ENCODE assay signal across 1 cellular context in genomic region chr9:123338710-123339665, GRCh38.
TF ChIP-seq lines count a peak whose summit lies in the region.

No MANE protein-coding gene starts in this region.

TF ChIP-seq in K562, 482 proteins besides CTCF, POLR2A, EP300 and RAD21 (continued from another document and continues in another):
- TF ChIP-seq, protein P1, sequence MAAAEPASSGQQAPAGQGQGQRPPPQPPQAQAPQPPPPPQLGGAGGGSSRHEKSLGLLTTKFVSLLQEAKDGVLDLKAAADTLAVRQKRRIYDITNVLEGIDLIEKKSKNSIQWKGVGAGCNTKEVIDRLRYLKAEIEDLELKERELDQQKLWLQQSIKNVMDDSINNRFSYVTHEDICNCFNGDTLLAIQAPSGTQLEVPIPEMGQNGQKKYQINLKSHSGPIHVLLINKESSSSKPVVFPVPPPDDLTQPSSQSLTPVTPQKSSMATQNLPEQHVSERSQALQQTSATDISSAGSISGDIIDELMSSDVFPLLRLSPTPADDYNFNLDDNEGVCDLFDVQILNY (CRISPR knock-in tag; IDR thresholded peaks at IDR 0.05) = no peak
- TF ChIP-seq ATF4 (CRISPR knock-in tag; IDR thresholded peaks at IDR 0.05) (no peak), PHTF2 (CRISPR knock-in tag; IDR thresholded peaks at IDR 0.05) (no peak), DMBX1 (CRISPR knock-in tag; IDR thresholded peaks at IDR 0.05; ENCODE audit: borderline replicate concordance) (peak; percentile 38; the same call in 1 of the 2 replicates), ZNF699 (CRISPR knock-in tag; IDR thresholded peaks at IDR 0.05; ENCODE audit: insufficient replicate concordance) (no peak), HMG20B (CRISPR knock-in tag; IDR thresholded peaks at IDR 0.05) (no peak), ZNF282 (CRISPR knock-in tag; IDR thresholded peaks at IDR 0.05) (no peak), CEBPB (tag; IDR thresholded peaks at IDR 0.05) (peak; percentile 57; the same call in 1 of the 2 replicates), GTF2A2 (tag; IDR thresholded peaks at IDR 0.05) (no peak), ZMIZ1 (IDR thresholded peaks at IDR 0.05; ENCODE audit: low read depth in 2 of 2, low read length in 2 of 2) (no peak), HIVEP1 (CRISPR knock-in tag; IDR thresholded peaks at IDR 0.05) (no peak), ZNF232 (CRISPR knock-in tag; IDR thresholded peaks at IDR 0.05) (no peak), NKRF (IDR thresholded peaks at IDR 0.05; ENCODE audit: borderline replicate concordance) (no peak), THRAP3 (IDR thresholded peaks at IDR 0.05; ENCODE audit: borderline replicate concordance) (0 out of 2 replicates have a peak, but pooled peaks have one; percentile 26), ZNF143 (CRISPR knock-in tag; IDR thresholded peaks at IDR 0.05) (no peak), KAT2B (IDR thresholded peaks at IDR 0.05; ENCODE audit: low read depth, low read length) (no peak), NR4A1 (CRISPR knock-in tag; IDR thresholded peaks at IDR 0.05) (no peak), NR4A1 (tag; IDR thresholded peaks at IDR 0.05) (no peak), HSF4 (CRISPR knock-in tag; IDR thresholded peaks at IDR 0.05; ENCODE audit: borderline replicate concordance) (no peak), ZNF175 (CRISPR knock-in tag; IDR thresholded peaks at IDR 0.05; ENCODE audit: low read depth) (no peak), SMAD2 (IDR thresholded peaks at IDR 0.05; ENCODE audit: low read depth, low read length) (no peak), CHAMP1 (IDR thresholded peaks at IDR 0.05) (peak; percentile 79; the same call in 1 of the 2 replicates), NFE2 (IDR thresholded peaks at IDR 0.05; ENCODE audit: low read depth) (no peak), ZNF589 (CRISPR knock-in tag; IDR thresholded peaks at IDR 0.05; ENCODE audit: low read depth) (0 out of 2 replicates have a peak, but pooled peaks have one; percentile 9), ZNF561 (CRISPR knock-in tag; conservative IDR thresholded peaks at IDR 0.05) (no peak), DDX20 (tag; IDR thresholded peaks at IDR 0.05; ENCODE audit: low read depth) (no peak), HNRNPUL1 (IDR thresholded peaks at IDR 0.05; ENCODE audit: low read length) (no peak), ZNF449 (CRISPR knock-in tag; IDR thresholded peaks at IDR 0.05) (no peak), ZNF41 (CRISPR knock-in tag; conservative IDR thresholded peaks at IDR 0.05) (no peak), ARID3B (CRISPR knock-in tag; IDR thresholded peaks at IDR 0.05; ENCODE audit: borderline replicate concordance) (no peak), NR2F6 (CRISPR knock-in tag; IDR thresholded peaks at IDR 0.05) (no peak), ZBTB26 (CRISPR knock-in tag; IDR thresholded peaks at IDR 0.05) (no peak), GATAD2A (IDR thresholded peaks at IDR 0.05) (0 out of 2 replicates have a peak, but pooled peaks have one; percentile 76), ZNF384 (IDR thresholded peaks at IDR 0.05; ENCODE audit: low read depth, low read length) (no peak), BRF1 (IDR thresholded peaks at IDR 0.05; ENCODE audit: borderline replicate concordance, extremely low read depth, insufficient read length) (no peak), MTA3 (IDR thresholded peaks at IDR 0.05; ENCODE audit: borderline replicate concordance) (peak; percentile 58; the same call in 1 of the 2 replicates), FOSL1 (tag; conservative IDR thresholded peaks at IDR 0.05) (peak; percentile 95), SETDB1 (IDR thresholded peaks at IDR 0.05; ENCODE audit: low read length) (no peak)
- TF ChIP-seq, protein P2, sequence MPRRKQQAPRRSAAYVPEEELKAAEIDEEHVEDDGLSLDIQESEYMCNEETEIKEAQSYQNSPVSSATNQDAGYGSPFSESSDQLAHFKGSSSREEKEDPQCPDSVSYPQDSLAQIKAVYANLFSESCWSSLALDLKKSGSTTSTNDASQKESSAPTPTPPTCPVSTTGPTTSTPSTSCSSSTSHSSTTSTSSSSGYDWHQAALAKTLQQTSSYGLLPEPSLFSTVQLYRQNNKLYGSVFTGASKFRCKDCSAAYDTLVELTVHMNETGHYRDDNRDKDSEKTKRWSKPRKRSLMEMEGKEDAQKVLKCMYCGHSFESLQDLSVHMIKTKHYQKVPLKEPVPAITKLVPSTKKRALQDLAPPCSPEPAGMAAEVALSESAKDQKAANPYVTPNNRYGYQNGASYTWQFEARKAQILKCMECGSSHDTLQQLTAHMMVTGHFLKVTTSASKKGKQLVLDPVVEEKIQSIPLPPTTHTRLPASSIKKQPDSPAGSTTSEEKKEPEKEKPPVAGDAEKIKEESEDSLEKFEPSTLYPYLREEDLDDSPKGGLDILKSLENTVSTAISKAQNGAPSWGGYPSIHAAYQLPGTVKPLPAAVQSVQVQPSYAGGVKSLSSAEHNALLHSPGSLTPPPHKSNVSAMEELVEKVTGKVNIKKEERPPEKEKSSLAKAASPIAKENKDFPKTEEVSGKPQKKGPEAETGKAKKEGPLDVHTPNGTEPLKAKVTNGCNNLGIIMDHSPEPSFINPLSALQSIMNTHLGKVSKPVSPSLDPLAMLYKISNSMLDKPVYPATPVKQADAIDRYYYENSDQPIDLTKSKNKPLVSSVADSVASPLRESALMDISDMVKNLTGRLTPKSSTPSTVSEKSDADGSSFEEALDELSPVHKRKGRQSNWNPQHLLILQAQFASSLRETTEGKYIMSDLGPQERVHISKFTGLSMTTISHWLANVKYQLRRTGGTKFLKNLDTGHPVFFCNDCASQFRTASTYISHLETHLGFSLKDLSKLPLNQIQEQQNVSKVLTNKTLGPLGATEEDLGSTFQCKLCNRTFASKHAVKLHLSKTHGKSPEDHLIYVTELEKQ (CRISPR knock-in tag; IDR thresholded peaks at IDR 0.05) = no peak
- TF ChIP-seq, protein P3, sequence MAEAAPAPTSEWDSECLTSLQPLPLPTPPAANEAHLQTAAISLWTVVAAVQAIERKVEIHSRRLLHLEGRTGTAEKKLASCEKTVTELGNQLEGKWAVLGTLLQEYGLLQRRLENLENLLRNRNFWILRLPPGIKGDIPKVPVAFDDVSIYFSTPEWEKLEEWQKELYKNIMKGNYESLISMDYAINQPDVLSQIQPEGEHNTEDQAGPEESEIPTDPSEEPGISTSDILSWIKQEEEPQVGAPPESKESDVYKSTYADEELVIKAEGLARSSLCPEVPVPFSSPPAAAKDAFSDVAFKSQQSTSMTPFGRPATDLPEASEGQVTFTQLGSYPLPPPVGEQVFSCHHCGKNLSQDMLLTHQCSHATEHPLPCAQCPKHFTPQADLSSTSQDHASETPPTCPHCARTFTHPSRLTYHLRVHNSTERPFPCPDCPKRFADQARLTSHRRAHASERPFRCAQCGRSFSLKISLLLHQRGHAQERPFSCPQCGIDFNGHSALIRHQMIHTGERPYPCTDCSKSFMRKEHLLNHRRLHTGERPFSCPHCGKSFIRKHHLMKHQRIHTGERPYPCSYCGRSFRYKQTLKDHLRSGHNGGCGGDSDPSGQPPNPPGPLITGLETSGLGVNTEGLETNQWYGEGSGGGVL (CRISPR knock-in tag; IDR thresholded peaks at IDR 0.05) = no peak
- TF ChIP-seq, protein P4, sequence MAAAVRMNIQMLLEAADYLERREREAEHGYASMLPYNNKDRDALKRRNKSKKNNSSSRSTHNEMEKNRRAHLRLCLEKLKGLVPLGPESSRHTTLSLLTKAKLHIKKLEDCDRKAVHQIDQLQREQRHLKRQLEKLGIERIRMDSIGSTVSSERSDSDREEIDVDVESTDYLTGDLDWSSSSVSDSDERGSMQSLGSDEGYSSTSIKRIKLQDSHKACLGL (CRISPR knock-in tag; IDR thresholded peaks at IDR 0.05; ENCODE audit: borderline replicate concordance, poor library complexity, severe bottlenecking) = no peak
